10 cellular contexts compared by ENCODE assay signal in the genomic region with DNA sequence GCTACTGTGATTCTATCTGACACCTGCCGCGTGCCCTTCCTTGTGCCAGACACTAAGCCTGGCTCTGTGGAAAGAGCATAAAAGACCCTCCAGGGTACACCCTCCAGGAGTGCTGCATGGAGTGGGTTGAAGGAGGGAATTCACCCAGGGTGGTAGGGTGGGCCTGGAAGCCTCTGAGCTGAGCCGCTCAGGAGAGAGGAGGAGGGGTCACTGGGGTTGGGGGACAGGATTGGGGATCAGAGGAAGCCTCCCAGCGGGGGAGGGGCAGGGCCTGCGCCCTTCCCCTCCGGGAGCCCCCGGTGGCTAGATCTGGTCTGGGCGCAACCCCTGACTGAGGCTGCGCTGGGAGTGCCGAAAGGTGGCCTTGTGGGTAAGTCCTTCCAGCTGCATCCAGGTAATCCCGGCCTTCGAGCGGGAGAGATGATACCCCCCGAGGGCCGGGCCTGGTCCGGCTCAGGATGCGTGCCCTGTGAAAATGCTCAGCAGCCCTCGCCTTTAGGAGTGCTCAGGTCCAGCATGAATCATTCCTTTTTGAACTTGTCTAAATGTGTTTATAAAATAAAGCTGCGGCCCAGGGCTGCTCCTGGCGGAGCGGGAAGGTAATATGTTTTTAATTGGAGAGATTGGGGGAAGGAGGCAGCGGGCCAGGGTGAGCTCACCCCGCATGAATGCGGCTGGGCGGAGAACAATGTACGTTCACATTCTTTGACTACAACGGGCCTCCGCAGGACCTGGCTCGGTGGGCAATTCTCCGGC.
A peak's percentile ranks its signal among the peaks of the same experiment; 100 is the strongest.
DNase-seq lines count a peak whose midpoint lies in the region; ATAC-seq, FAIRE-seq and TF ChIP-seq lines count a peak whose summit lies in the region.
"Had no signal": no experiment of that assay in that cellular context is flagged by ENCODE, and none has a peak within 500 bp of the region (broad histone marks: within the 10 kb centered on the region; RNA-seq: fewer than 3 reads in every experiment).

No MANE protein-coding gene starts in this region.

- H3K79me2 ChIP-seq in astrocyte (ENCODE audit: insufficient read depth, low read length) = no peaks in the 10 kb centered on the region

- H3K27ac Mint-ChIP-seq in astrocyte (ENCODE audit: unreplicated experiment) = no peak overlapping the region
- H3K27ac Mint-ChIP-seq: activated CD4-positive, alpha-beta T cell treated with anti-CD3 and anti-CD28 coated beads for 36 hours had no signal

- H3K4me2 ChIP-seq in astrocyte (ENCODE audit: low read length) = peak overlapping the region; percentile 81
- H3K4me2 ChIP-seq: PC-9 had no signal

- H4K20me1 ChIP-seq in astrocyte (ENCODE audit: insufficient read depth, low read length) = no peaks in the 10 kb centered on the region

- H3K4me3 ChIP-seq in astrocyte (ENCODE audit: insufficient read depth, low read depth, low read length) = no peak overlapping the region
- H3K4me3 ChIP-seq in heart left ventricle = peak overlapping the region in 7 of 12 donors; percentile 6 to 29 (median 14)
- H3K4me3 ChIP-seq in prostate gland = no peak overlapping the region
- H3K4me3 ChIP-seq: PC-9 had no signal

- TF ChIP-seq POLR2A in heart left ventricle (IDR thresholded peaks at IDR 0.05) (no peak), prostate gland (IDR thresholded peaks at IDR 0.05) (no peak)

- 38 to 53% (median 42%) methylated on average over 26 to 30 of the region's 30 CpGs for whole genome bisulfite sequencing in heart left ventricle, 4 donors
- WGBS in prostate gland = 41% methylated on average over 30 of the region's 30 CpGs

- H3K4me1 ChIP-seq in astrocyte (ENCODE audit: insufficient read depth, low read length) (peaks cover 11% of the 10 kb centered on the region), heart left ventricle (peaks cover 0 to 17% (median 6%) of the 10 kb centered on the region in 12 donors), prostate gland (replicated peaks) (no peaks in the 10 kb centered on the region)

- H3K27ac ChIP-seq in astrocyte (ENCODE audit: low read depth, low read length) (peak overlapping the region; percentile 71), heart left ventricle (peak overlapping the region in 10 of 12 donors; percentile 3 to 84 (median 66)), prostate gland (no peak overlapping the region)
- H3K27ac ChIP-seq: PC-9 had no signal

- H3K4me3 Mint-ChIP-seq in astrocyte (ENCODE audit: unreplicated experiment) = no peak overlapping the region
- H3K4me3 Mint-ChIP-seq: activated CD4-positive, alpha-beta T cell treated with anti-CD3 and anti-CD28 coated beads for 36 hours had no signal

- no peaks in the 10 kb centered on the region for H3K27me3 ChIP-seq in astrocyte (ENCODE audit: insufficient read depth, low read length)
- no peaks in the 10 kb centered on the region for H3K27me3 ChIP-seq in heart left ventricle
- no peaks in the 10 kb centered on the region for H3K27me3 ChIP-seq in prostate gland (replicated peaks; ENCODE audit: insufficient read depth)

- H3K27me3 Mint-ChIP-seq in astrocyte (ENCODE audit: low read depth, unreplicated experiment) = peaks cover 10% of the 10 kb centered on the region
- H3K27me3 Mint-ChIP-seq: activated CD4-positive, alpha-beta T cell treated with anti-CD3 and anti-CD28 coated beads for 36 hours had no signal

- peak; percentile 84 to 96 (median 92) for ATAC-seq in heart left ventricle
- ATAC-seq: activated CD4-positive, alpha-beta T cell treated with anti-CD3 and anti-CD28 coated beads for 36 hours had no signal

- H3K9me3 ChIP-seq in astrocyte (ENCODE audit: insufficient read depth, low read depth, low read length) (no peaks in the 10 kb centered on the region), heart left ventricle (no peaks in the 10 kb centered on the region), prostate gland (no peaks in the 10 kb centered on the region)

- H2AFZ ChIP-seq in astrocyte (ENCODE audit: low read depth, low read length) = peak overlapping the region; percentile 87
- H2AFZ ChIP-seq: PC-9 had no signal

- intact Hi-C loops in heart left ventricle (cut with DNase I) = no loop called here
- intact Hi-C loops in prostate gland (cut with DNase I) = no loop called here

- TF ChIP-seq CTCF in astrocyte (IDR thresholded peaks at IDR 0.05; ENCODE audit: insufficient read depth, low read depth, low read length) = peak; percentile 11
- peak in 4 of 12 donors; percentile 16 to 35 (median 32) for TF ChIP-seq CTCF in heart left ventricle (IDR thresholded peaks at IDR 0.05)
- peak in 1 of 4 experiments; percentile 34 for TF ChIP-seq CTCF in prostate gland (IDR thresholded peaks at IDR 0.05)

- peaks cover 3% of the 10 kb centered on the region for H3K9me3 Mint-ChIP-seq in astrocyte (ENCODE audit: unreplicated experiment)

- no peak for FAIRE-seq in astrocyte (lab: Jason Lieb, UNC)

- H3K9ac ChIP-seq in astrocyte (ENCODE audit: low read length) = peak overlapping the region; percentile 69

- peaks cover 1% of the 10 kb centered on the region for H3K4me1 Mint-ChIP-seq in astrocyte (ENCODE audit: low read depth, unreplicated experiment)
- H3K4me1 Mint-ChIP-seq: activated CD4-positive, alpha-beta T cell treated with anti-CD3 and anti-CD28 coated beads for 36 hours had no signal

- H3K36me3 ChIP-seq in astrocyte (ENCODE audit: insufficient read depth, low read length) = no peaks in the 10 kb centered on the region
- H3K36me3 ChIP-seq in heart left ventricle = no peaks in the 10 kb centered on the region
- no peaks in the 10 kb centered on the region for H3K36me3 ChIP-seq in prostate gland

- no peaks in the 10 kb centered on the region for H3K36me3 Mint-ChIP-seq in astrocyte (ENCODE audit: low read depth, unreplicated experiment)

- DNase-seq in EH (ENCODE audit: low read depth) = peak; percentile 85
- DNase-seq in astrocyte (ENCODE audit: low read depth) = peak; percentile 90
- peak; percentile 74 to 80 (median 76) for DNase-seq in heart left ventricle
- DNase-seq in prostate gland (ENCODE audit: low spot score) = peak; percentile 61
- DNase-seq in NCI-H748 (lab: John Stamatoyannopoulos, UW; ENCODE audit: unreplicated experiment) = no peak
- no peak for DNase-seq in NCI-H2227 (lab: John Stamatoyannopoulos, UW; ENCODE audit: unreplicated experiment)
- DNase-seq in NCI-H345 (lab: John Stamatoyannopoulos, UW) = no peak
- no peak for DNase-seq in NCI-H2171 (lab: John Stamatoyannopoulos, UW)
- DNase-seq: activated CD4-positive, alpha-beta T cell treated with anti-CD3 and anti-CD28 coated beads for 36 hours had no signal

Comparison
In these comparisons a context has a peak if more than half of its experiments do, and no peak if none do; other contexts are left out.
1. DNase-seq: peak in EH (single experiment), astrocyte (single experiment), heart left ventricle (5 of 5) and prostate gland (single experiment); none in NCI-H748 (single experiment), NCI-H2227 (single experiment), NCI-H345 (single experiment) and NCI-H2171 (single experiment).
2. H3K27ac ChIP-seq: peak in astrocyte (single experiment) and heart left ventricle (10 of 12); none in prostate gland (0 of 2).
3. H3K4me3 ChIP-seq: peak in heart left ventricle (7 of 12); none in astrocyte (single experiment) and prostate gland (0 of 2).